22 cellular contexts compared by ENCODE assay signal in genomic region chr3:178732824-178733223, GRCh38.
DNase-seq lines count a peak whose midpoint lies in the region; ATAC-seq, FAIRE-seq and TF ChIP-seq lines count a peak whose summit lies in the region.
"Had no signal": no experiment of that assay in that cellular context is flagged by ENCODE, and none has a peak within 500 bp of the region (broad histone marks: within the 10 kb centered on the region; RNA-seq: fewer than 3 reads in every experiment).

No MANE protein-coding gene starts in this region.

- no peak overlapping the region for H4K5ac ChIP-seq in H1 (ENCODE audit: insufficient read length, low read depth, low read length)

- DNase-seq in HepG2 (ENCODE audit: low spot score) (no peak), right lobe of liver (no peak), H1 (ENCODE audit: low read depth in 1 of 2, low spot score in 2 of 2) (no peak), MG63 (no peak), LoVo (ENCODE audit: low spot score) (no peak)
- no peak for DNase-seq in activated CD8-positive, alpha-beta T cell treated with anti-CD3 and anti-CD28 coated beads, Interleukin-2, amount 10 ng/mL, durations not matched to agents 7 days and 5 days
- DNase-seq: ACHN; BE2C; C1 segment of cervical spinal cord; CD4-positive, alpha-beta memory T cell; CD4-positive, CD25-positive, alpha-beta regulatory T cell; CD8-positive, alpha-beta memory T cell; COR-L47; GF-D8 had no signal

- TF ChIP-seq EP300 in HepG2 (IDR thresholded peaks at IDR 0.05; ENCODE audit: low read depth in 2 of 2, low read length in 2 of 2) = no peak
- no peak for TF ChIP-seq EP300 in HepG2 (CRISPR knock-in tag; IDR thresholded peaks at IDR 0.05; ENCODE audit: borderline replicate concordance)
- TF ChIP-seq EP300 in Ishikawa (IDR thresholded peaks at IDR 0.05; ENCODE audit: borderline replicate concordance) = no peak
- TF ChIP-seq EP300 in H1 (IDR thresholded peaks at IDR 0.05; ENCODE audit: borderline replicate concordance in 1 of 2, low read depth in 2 of 2, low read length in 2 of 2) = no peak

- H2BK20ac ChIP-seq in H1 (ENCODE audit: low read length) = no peak overlapping the region

- H3K9ac ChIP-seq in HepG2 (ENCODE audit: insufficient read depth, low read depth, low read length) (no peak overlapping the region), H1 (replicated peaks in 1 of 4; ENCODE audit: extremely low read depth in 1 of 4, low read depth in 3 of 4, low read length in 3 of 4) (no peak overlapping the region)
- H3K9ac ChIP-seq: BLaER1 had no signal

- H3K23ac ChIP-seq in H1 (ENCODE audit: insufficient read length) = no peak overlapping the region

- H2BK120ac ChIP-seq in H1 (replicated peaks; ENCODE audit: low read depth, low read length) = no peak overlapping the region

- BruUV-seq in HepG2 (replicated peaks; lab: Mats Ljungman, UMichigan) = no TSS peak

- intact Hi-C loops in HepG2 (cut with micrococcal nuclease; ENCODE audit: unreplicated experiment) = no loop called here
- intact Hi-C loops in right lobe of liver (cut with DNase I) = no loop called here

- H2BK15ac ChIP-seq in H1 (ENCODE audit: low read length) = no peak overlapping the region

- no peaks in the 10 kb centered on the region for H3K79me1 ChIP-seq in H1 (ENCODE audit: low read depth, low read length)

- no peak for TF ChIP-seq RAD21 in HepG2 (CRISPR knock-in tag; IDR thresholded peaks at IDR 0.05)
- no peak for TF ChIP-seq RAD21 in Ishikawa (IDR thresholded peaks at IDR 0.05; ENCODE audit: low read depth)
- TF ChIP-seq RAD21 in H1 (IDR thresholded peaks at IDR 0.05 in 1 of 2, conservative IDR thresholded peaks at IDR 0.05 in 1 of 2; ENCODE audit: low read depth in 2 of 2, low read length in 2 of 2) = no peak

- H3K36me3 Mint-ChIP-seq in activated CD8-positive, alpha-beta T cell treated with anti-CD3 and anti-CD28 coated beads, Interleukin-2, amount 10 ng/mL, durations not matched to agents 7 days and 5 days (ENCODE audit: low read depth) = no peaks in the 10 kb centered on the region
- H3K36me3 Mint-ChIP-seq: CD14-positive monocyte; CD4-positive, alpha-beta memory T cell; CD4-positive, CD25-positive, alpha-beta regulatory T cell; CD8-positive, alpha-beta memory T cell had no signal

- no peaks in the 10 kb centered on the region for H3K9me3 ChIP-seq in HepG2 (ENCODE audit: low read length)
- no peaks in the 10 kb centered on the region for H3K9me3 ChIP-seq in right lobe of liver
- H3K9me3 ChIP-seq in H1 (ENCODE audit: insufficient read depth in 2 of 2, low read depth in 1 of 2, low read length in 1 of 2) = no peaks in the 10 kb centered on the region
- H3K9me3 ChIP-seq in MG63 = no peaks in the 10 kb centered on the region
- H3K9me3 ChIP-seq: BE2C, BLaER1 had no signal

- H4K8ac ChIP-seq in H1 (ENCODE audit: extremely low read depth, insufficient read depth, low read length) = no peak overlapping the region

- H3K56ac ChIP-seq in H1 (replicated peaks; ENCODE audit: insufficient read length, low read depth, low read length) = no peak overlapping the region

- no peak overlapping the region for H3K4me2 ChIP-seq in HepG2 (ENCODE audit: low read depth, low read length)
- no peak overlapping the region for H3K4me2 ChIP-seq in H1 (ENCODE audit: insufficient read depth in 1 of 2, low read depth in 2 of 2, low read length in 2 of 2)
- H3K4me2 ChIP-seq: BLaER1 had no signal

- no peak overlapping the region for H3K27ac Mint-ChIP-seq in activated CD8-positive, alpha-beta T cell treated with anti-CD3 and anti-CD28 coated beads, Interleukin-2, amount 10 ng/mL, durations not matched to agents 7 days and 5 days
- H3K27ac Mint-ChIP-seq: CD14-positive monocyte; CD4-positive, alpha-beta memory T cell; CD4-positive, CD25-positive, alpha-beta regulatory T cell; CD8-positive, alpha-beta memory T cell had no signal

- no peaks in the 10 kb centered on the region for H3K9me3 Mint-ChIP-seq in activated CD8-positive, alpha-beta T cell treated with anti-CD3 and anti-CD28 coated beads, Interleukin-2, amount 10 ng/mL, durations not matched to agents 7 days and 5 days (ENCODE audit: insufficient read depth)

- ATAC-seq in HepG2 = no peak
- no peak for ATAC-seq in right lobe of liver
- ATAC-seq in activated CD8-positive, alpha-beta T cell treated with anti-CD3 and anti-CD28 coated beads, Interleukin-2, amount 10 ng/mL, durations not matched to agents 7 days and 5 days = no peak

- no peak overlapping the region for H3K4me3 Mint-ChIP-seq in activated CD8-positive, alpha-beta T cell treated with anti-CD3 and anti-CD28 coated beads, Interleukin-2, amount 10 ng/mL, durations not matched to agents 7 days and 5 days
- H3K4me3 Mint-ChIP-seq: CD14-positive monocyte; CD4-positive, alpha-beta memory T cell; CD4-positive, CD25-positive, alpha-beta regulatory T cell; CD8-positive, alpha-beta memory T cell had no signal

- no peaks in the 10 kb centered on the region; the same call in 1 of the 2 replicates for H3K23me2 ChIP-seq in H1 (ENCODE audit: low read depth, low read length)

- no peak overlapping the region for H3K18ac ChIP-seq in H1 (ENCODE audit: extremely low read depth, low read length)

- H3K4me1 Mint-ChIP-seq in activated CD8-positive, alpha-beta T cell treated with anti-CD3 and anti-CD28 coated beads, Interleukin-2, amount 10 ng/mL, durations not matched to agents 7 days and 5 days (ENCODE audit: low read depth) = no peaks in the 10 kb centered on the region
- H3K4me1 Mint-ChIP-seq: CD14-positive monocyte; CD4-positive, alpha-beta memory T cell; CD4-positive, CD25-positive, alpha-beta regulatory T cell; CD8-positive, alpha-beta memory T cell had no signal

- no peak overlapping the region for H3K14ac ChIP-seq in H1 (ENCODE audit: insufficient read length)

- H3K4ac ChIP-seq in H1 (replicated peaks; ENCODE audit: insufficient read length, low read depth, low read length) = no peak overlapping the region

- H2BK5ac ChIP-seq in H1 (ENCODE audit: low read depth, low read length) = no peak overlapping the region

- H4K91ac ChIP-seq in H1 (replicated peaks; ENCODE audit: insufficient read length, low read length) = no peak overlapping the region

- H3K27me3 Mint-ChIP-seq in activated CD8-positive, alpha-beta T cell treated with anti-CD3 and anti-CD28 coated beads, Interleukin-2, amount 10 ng/mL, durations not matched to agents 7 days and 5 days (ENCODE audit: low read depth) = no peaks in the 10 kb centered on the region

- POLR2A ChIA-PET in HepG2 (lab: Yijun Ruan, JAX) = no interaction called here
- POLR2A ChIA-PET in H1 (lab: Charles Lee; ENCODE audit: partially characterized antibody) = no interaction called here
- POLR2A ChIA-PET in activated CD8-positive, alpha-beta T cell treated with anti-CD3 and anti-CD28 coated beads, Interleukin-2, amount 10 ng/mL, durations not matched to agents 7 days and 5 days (lab: Charles Lee) = no interaction called here

- CTCF ChIA-PET in HepG2 (lab: Yijun Ruan, JAX; ENCODE audit: low intra/inter-chr PET ratio, low total read pairs) (no interaction called here), H1 (lab: Charles Lee; ENCODE audit: partially characterized antibody) (no interaction called here)
- CTCF ChIA-PET in activated CD8-positive, alpha-beta T cell treated with anti-CD3 and anti-CD28 coated beads, Interleukin-2, amount 10 ng/mL, durations not matched to agents 7 days and 5 days (lab: Charles Lee) = no interaction called here

- H3K36me3 ChIP-seq in HepG2 (replicated peaks in 1 of 2; ENCODE audit: control insufficient read depth in 1 of 2, insufficient read depth in 2 of 2, low read length in 2 of 2) (no peaks in the 10 kb centered on the region), right lobe of liver (no peaks in the 10 kb centered on the region), H1 (ENCODE audit: control insufficient read depth in 2 of 4, insufficient read depth in 4 of 4, low read length in 3 of 4) (no peaks in the 10 kb centered on the region), MG63 (no peaks in the 10 kb centered on the region)
- H3K36me3 ChIP-seq: BE2C, BLaER1 had no signal

- H2AK5ac ChIP-seq in H1 (ENCODE audit: low read depth, low read length) = no peak overlapping the region

- no peak overlapping the region for H3K27ac ChIP-seq in HepG2 (ENCODE audit: extremely low read length, insufficient read depth, low read length)
- no peak overlapping the region for H3K27ac ChIP-seq in right lobe of liver
- no peak overlapping the region for H3K27ac ChIP-seq in H1 (ENCODE audit: low read depth, low read length)
- H3K27ac ChIP-seq: 22Rv1, BLaER1 had no signal

- H3K4me3 ChIP-seq in HepG2 (replicated peaks in 1 of 3; ENCODE audit: insufficient read depth in 1 of 3, low read depth in 2 of 3, low read length in 3 of 3) = no peak overlapping the region
- H3K4me3 ChIP-seq in right lobe of liver = no peak overlapping the region
- no peak overlapping the region for H3K4me3 ChIP-seq in H1 (ENCODE audit: extremely low read depth in 1 of 4, insufficient read depth in 2 of 4, low read depth in 3 of 4, low read length in 4 of 4)
- no peak overlapping the region for H3K4me3 ChIP-seq in MG63
- H3K4me3 ChIP-seq: BLaER1 had no signal

- H2AFZ ChIP-seq in HepG2 (ENCODE audit: low read length) = no peak overlapping the region
- no peak overlapping the region for H2AFZ ChIP-seq in H1 (ENCODE audit: low read length)

- WGBS in HepG2 (ENCODE audit: low lambda C conversion rate) = 25% methylated on average over 4 of the region's 4 CpGs
- WGBS in right lobe of liver (ENCODE audit: insufficient coverage, low coverage, low lambda C conversion rate, missing lambda C conversion rate) = 74% methylated on average over 4 of the region's 4 CpGs
- 90% methylated on average over 4 of the region's 4 CpGs; no CpG with 5 or more reads in 1 of the 2 experiments for WGBS in H1 (ENCODE audit: extremely low coverage in 1 of 2, insufficient coverage in 1 of 2, insufficient read length in 1 of 2, insufficient replicate concordance in 2 of 2, low coverage in 1 of 2, low lambda C conversion rate in 2 of 2, missing lambda C conversion rate in 1 of 2), 2 experiments

- H4K20me1 ChIP-seq in HepG2 (ENCODE audit: insufficient read depth, low read length) = no peaks in the 10 kb centered on the region
- no peaks in the 10 kb centered on the region for H4K20me1 ChIP-seq in H1 (replicated peaks in 1 of 2; ENCODE audit: control insufficient read depth in 1 of 2, insufficient read depth in 2 of 2, low read length in 2 of 2)
- H4K20me1 ChIP-seq: BLaER1 had no signal

- TF ChIP-seq POLR2A in HepG2 (IDR thresholded peaks at IDR 0.05; ENCODE audit: insufficient read depth in 1 of 2, low read depth in 2 of 2, low read length in 2 of 2) (no peak), right lobe of liver (IDR thresholded peaks at IDR 0.05) (no peak), H1 (IDR thresholded peaks at IDR 0.05; ENCODE audit: control extremely low read depth in 1 of 2, low read depth in 2 of 2, low read length in 2 of 2) (no peak)

- H3K27me3 ChIP-seq in HepG2 (ENCODE audit: control insufficient read depth in 1 of 2, insufficient read depth in 2 of 2, low read length in 2 of 2) (no peaks in the 10 kb centered on the region; a peak in 1 of 5 replicates), right lobe of liver (no peaks in the 10 kb centered on the region), H1 (replicated peaks in 1 of 4; ENCODE audit: control insufficient read depth in 3 of 4, extremely low read depth in 1 of 4, insufficient read depth in 3 of 4, low read length in 3 of 4) (no peaks in the 10 kb centered on the region; a peak in 1 of 7 replicates), MG63 (no peaks in the 10 kb centered on the region)
- H3K27me3 ChIP-seq: BE2C, BLaER1 had no signal

- FAIRE-seq in HepG2 (lab: Jason Lieb, UNC) (no peak), H1 (lab: Jason Lieb, UNC) (no peak)
- FAIRE-seq: D721Med, G401.6, GM12891, GM19239 had no signal

- H3K79me2 ChIP-seq in HepG2 (ENCODE audit: insufficient read depth, low read length) (no peaks in the 10 kb centered on the region), H1 (ENCODE audit: control insufficient read depth in 1 of 2, insufficient read depth in 2 of 2, low read length in 2 of 2) (no peaks in the 10 kb centered on the region)

- no peaks in the 10 kb centered on the region for H3K4me1 ChIP-seq in HepG2 (ENCODE audit: insufficient read depth, low read length)
- no peaks in the 10 kb centered on the region for H3K4me1 ChIP-seq in right lobe of liver
- peaks cover 0 to 3% (median 0%) of the 10 kb centered on the region in 4 experiments; a peak in 1 of 7 replicates for H3K4me1 ChIP-seq in H1 (replicated peaks in 1 of 4; ENCODE audit: control insufficient read depth in 3 of 4, insufficient read depth in 4 of 4, low read length in 3 of 4)
- H3K4me1 ChIP-seq: BE2C, BLaER1 had no signal

- no peak for TF ChIP-seq CTCF in HepG2 (CRISPR knock-in tag; IDR thresholded peaks at IDR 0.05)
- TF ChIP-seq CTCF in right lobe of liver (IDR thresholded peaks at IDR 0.05) = no peak
- no peak for TF ChIP-seq CTCF in H1 (IDR thresholded peaks at IDR 0.05; ENCODE audit: control extremely low read depth in 1 of 3, insufficient read depth in 1 of 3, low read depth in 1 of 3, low read length in 3 of 3)

- in situ Hi-C loops in HepG2 (cut with HindIII; ENCODE audit: extremely low pct_ligation_motif_present, low pct_unique_long_range_greater_than_20kb) = no loop called here

- H2BK12ac ChIP-seq in H1 (ENCODE audit: low read depth, low read length) = no peak overlapping the region

Comparison
In these comparisons a context has a peak if more than half of its experiments do, and no peak if none do; other contexts are left out.
1. Of the 41 proteins assayed by ChIP-seq in both HepG2 and H1: peak only in HepG2: none; only in H1: none; in both: CEBPB; in neither: 40.